8 cellular contexts compared by ENCODE assay signal in genomic region chr20:62365814-62366369, GRCh38. TPM values are rescaled to one million over a fixed set of nuclear protein-coding genes. Genes with fewer than 3 reads are reported as not detected.
DNase-seq lines count a peak whose midpoint lies in the region; TF ChIP-seq lines count a peak whose summit lies in the region.

No MANE protein-coding gene starts in this region.

- intact Hi-C loops in posterior vena cava (cut with DNase I) = loop anchor here in 1 of 2 donors (10.0 kb wide), 1 partner anchor 51 kb away; no protein-coding TSS in a partner anchor

- H3K9me2 ChIP-seq in DOHH2 (replicated peaks; ENCODE audit: control insufficient read depth, low read length) = no peaks in the 10 kb centered on the region

- H3K4me2 ChIP-seq in DOHH2 (ENCODE audit: low read length) (peak overlapping the region; percentile 92), OCI-LY3 (ENCODE audit: low read length) (peak overlapping the region; percentile 68)

- H3F3A ChIP-seq in DOHH2 (ENCODE audit: control insufficient read depth, insufficient read depth) = peaks cover 9% of the 10 kb centered on the region; the same call in 1 of the 2 replicates

- 0 out of 2 replicates have a peak overlapping the region, but pooled peaks have one; percentile 22 for H3K27ac ChIP-seq in DOHH2 (ENCODE audit: low read depth, low read length)
- no peak overlapping the region for H3K27ac ChIP-seq in OCI-LY3 (ENCODE audit: low read length)

- H2AFZ ChIP-seq in OCI-LY3 (ENCODE audit: low read depth, low read length) = no peak overlapping the region
- no peak overlapping the region for H2AFZ ChIP-seq in neuron (ENCODE audit: low read depth, low read length)

- H3K36me3 ChIP-seq in DOHH2 (ENCODE audit: control insufficient read depth, low read length) (no peaks in the 10 kb centered on the region), OCI-LY3 (replicated peaks; ENCODE audit: low read depth, low read length) (no peaks in the 10 kb centered on the region), neuron (ENCODE audit: insufficient read depth, low read length) (no peaks in the 10 kb centered on the region)

- H3K27me3 ChIP-seq in DOHH2 (ENCODE audit: control insufficient read depth, low read length) (peaks cover 34% of the 10 kb centered on the region), OCI-LY3 (ENCODE audit: low read depth, low read length) (peaks cover 25% of the 10 kb centered on the region), neuron (ENCODE audit: insufficient read depth, low read length) (no peaks in the 10 kb centered on the region)

- H3K9ac ChIP-seq in OCI-LY3 (ENCODE audit: low read length) = peak overlapping the region; percentile 85; the same call in 1 of the 2 replicates

- H3K4me1 ChIP-seq in DOHH2 (ENCODE audit: control insufficient read depth, low read length) (peaks cover 38% of the 10 kb centered on the region), OCI-LY3 (ENCODE audit: low read length) (peaks cover 22% of the 10 kb centered on the region), neuron (ENCODE audit: insufficient read depth, low read length) (peaks cover 65% of the 10 kb centered on the region)

- H3K9me3 ChIP-seq in DOHH2 (ENCODE audit: control insufficient read depth, insufficient read depth, low read length) (no peaks in the 10 kb centered on the region), OCI-LY3 (ENCODE audit: insufficient read depth, low read length) (no peaks in the 10 kb centered on the region), neuron (ENCODE audit: low read length) (no peaks in the 10 kb centered on the region)

- DNase-seq in epithelial cell of proximal tubule (ENCODE audit: low read depth) (no peak), NCI-H2081 (lab: John Stamatoyannopoulos, UW) (no peak), AML-193 (lab: John Stamatoyannopoulos, UW) (no peak), posterior vena cava (ENCODE audit: low spot score) (no peak), T-helper 9 cell (no peak)

- H4K20me1 ChIP-seq in DOHH2 (ENCODE audit: control insufficient read depth, insufficient read depth, low read depth, low read length) = peaks cover 6% of the 10 kb centered on the region; the same call in 1 of the 2 replicates
- H4K20me1 ChIP-seq in OCI-LY3 (ENCODE audit: insufficient read depth, low read length) = 0 out of 2 replicates have a peak, but pooled peaks cover 11% of the 10 kb centered on the region

- peak overlapping the region; percentile 84 for H3K4me3 ChIP-seq in DOHH2 (ENCODE audit: low read length)
- H3K4me3 ChIP-seq in OCI-LY3 (ENCODE audit: low read length) = peak overlapping the region; percentile 92
- peak overlapping the region; percentile 95 for H3K4me3 ChIP-seq in epithelial cell of proximal tubule (ENCODE audit: low read depth, low read length)
- peak overlapping the region; percentile 72 for H3K4me3 ChIP-seq in neuron (ENCODE audit: low read length)

- TF ChIP-seq CTCF in DOHH2 (IDR thresholded peaks at IDR 0.05; ENCODE audit: low read depth, low read length, poor library complexity, severe bottlenecking) = no peak
- TF ChIP-seq CTCF in OCI-LY3 (IDR thresholded peaks at IDR 0.05; ENCODE audit: low read depth, low read length) = no peak
- TF ChIP-seq CTCF in epithelial cell of proximal tubule (conservative IDR thresholded peaks at IDR 0.05; ENCODE audit: low read depth, low read length) = no peak

- H3K79me2 ChIP-seq in DOHH2 (ENCODE audit: control insufficient read depth, low read length) (peaks cover 22% of the 10 kb centered on the region), OCI-LY3 (ENCODE audit: low read length) (no peaks in the 10 kb centered on the region)

RNA-seq across cellular contexts. Expression of gene LAMA5, which starts 1.2 kb away (rescaled TPM):
- total RNA-seq in epithelial cell of proximal tubule (103 and 240 TPM in 2 replicates), posterior vena cava (100 to 1,000 TPM; 131 to 183 TPM)

RNA-seq across cellular contexts. Expression of gene RPS21, which starts 21.0 kb away (rescaled TPM):
- total RNA-seq in epithelial cell of proximal tubule (2,187 and 2,322 TPM in 2 replicates), posterior vena cava (1,000 to 10,000 TPM; 1,227 to 1,253 TPM)

RNA-seq across cellular contexts. Expression of gene CABLES2, which starts 41.2 kb away (rescaled TPM):
- total RNA-seq in epithelial cell of proximal tubule = 5.8 and 7.8 TPM in 2 replicates
- total RNA-seq in posterior vena cava = 1 to 10 TPM; 3.4 to 3.8 TPM
